9 cellular contexts compared by ENCODE assay signal in the genomic region with DNA sequence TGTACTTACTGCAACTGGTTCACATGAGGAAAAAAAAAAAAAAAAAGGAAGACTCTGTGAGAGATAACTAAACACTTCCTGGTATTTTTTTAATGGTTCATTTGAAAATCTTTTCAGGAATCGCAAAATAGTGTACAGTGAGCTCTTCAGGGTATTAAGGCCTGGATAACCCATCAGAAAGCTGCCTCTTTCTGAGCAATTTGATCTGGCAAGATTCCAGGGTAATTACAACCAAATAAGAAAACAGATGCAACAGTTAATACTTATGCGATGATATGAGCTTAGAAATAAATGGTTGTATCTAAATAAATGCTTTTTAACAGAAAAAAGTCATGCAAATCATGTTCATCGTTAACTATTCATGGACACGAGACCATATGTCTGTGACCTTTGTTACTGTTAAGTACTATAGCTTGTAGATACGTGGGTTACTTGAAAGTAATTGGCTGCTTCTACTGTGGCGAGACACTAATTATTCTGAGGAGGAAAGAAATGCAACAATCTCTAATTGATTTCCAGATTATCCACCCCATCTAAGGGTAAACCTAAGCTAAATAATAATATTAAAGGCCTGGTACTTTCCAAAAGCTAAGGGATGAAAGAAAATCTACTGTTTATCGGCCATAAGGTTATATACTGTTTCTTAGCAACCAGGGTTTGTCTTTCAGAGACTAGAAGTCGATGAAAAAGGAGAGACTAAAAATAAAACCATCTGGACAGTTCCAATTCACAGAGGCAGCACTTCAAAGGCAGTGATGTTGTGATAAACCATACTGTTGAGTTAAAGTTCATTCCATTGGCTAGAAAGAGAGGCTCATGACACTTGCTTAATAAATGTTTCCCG. TPM values are rescaled to one million over a fixed set of nuclear protein-coding genes. Genes with fewer than 3 reads are reported as not detected.
DNase-seq lines count a peak whose midpoint lies in the region; ATAC-seq and TF ChIP-seq lines count a peak whose summit lies in the region.
"Had no signal": no experiment of that assay in that cellular context is flagged by ENCODE, and none has a peak within 500 bp of the region (broad histone marks: within the 10 kb centered on the region; RNA-seq: fewer than 3 reads in every experiment).

No MANE protein-coding gene starts in this region.

- no peaks in the 10 kb centered on the region for H3K9me3 Mint-ChIP-seq in T-helper 1 cell treated with Interleukin-12 subunit alpha and Interleukin-12 subunit beta and Interleukin-4 antibody, amounts not matched to agents 30 μg/mL and 1 μg/mL, for 36 hours
- no peaks in the 10 kb centered on the region for H3K9me3 Mint-ChIP-seq in stimulated activated memory B cell treated with anti-CD40 and anti-IgM and Interleukin-4, amounts not matched to agents 10 μg/mL and 1 μg/mL and 100 μg/mL, for 72 hours

- no peaks in the 10 kb centered on the region for H3K9me3 ChIP-seq in Peyer's patch

- peaks cover 48% of the 10 kb centered on the region for H3K4me1 Mint-ChIP-seq in T-helper 1 cell treated with Interleukin-12 subunit alpha and Interleukin-12 subunit beta and Interleukin-4 antibody, amounts not matched to agents 30 μg/mL and 1 μg/mL, for 36 hours (ENCODE audit: low read depth)
- H3K4me1 Mint-ChIP-seq in stimulated activated memory B cell treated with anti-CD40 and anti-IgM and Interleukin-4, amounts not matched to agents 10 μg/mL and 1 μg/mL and 100 μg/mL, for 72 hours = peaks cover 50% of the 10 kb centered on the region

- DNase-seq in T-helper 1 cell = no peak
- no peak for DNase-seq in Peyer's patch
- peak; percentile 80 for DNase-seq in fibroblast of peridontal ligament (ENCODE audit: extremely low read depth)
- no peak for DNase-seq in NCI-H2107 (lab: John Stamatoyannopoulos, UW)
- DNase-seq: substantia nigra had no signal

- peaks cover 42% of the 10 kb centered on the region for H3K36me3 Mint-ChIP-seq in T-helper 1 cell treated with Interleukin-12 subunit alpha and Interleukin-12 subunit beta and Interleukin-4 antibody, amounts not matched to agents 30 μg/mL and 1 μg/mL, for 36 hours (ENCODE audit: low read depth)
- no peaks in the 10 kb centered on the region for H3K36me3 Mint-ChIP-seq in stimulated activated memory B cell treated with anti-CD40 and anti-IgM and Interleukin-4, amounts not matched to agents 10 μg/mL and 1 μg/mL and 100 μg/mL, for 72 hours

- H3K4me1 ChIP-seq in Peyer's patch = peaks cover 0 to 27% (median 4%) of the 10 kb centered on the region in 4 donors

- no peak for ATAC-seq in stimulated activated memory B cell treated with anti-CD40 and anti-IgM and Interleukin-4, amounts not matched to agents 10 μg/mL and 1 μg/mL and 100 μg/mL, for 72 hours
- ATAC-seq in HG03175 (IDR thresholded peaks at IDR 0.05; ENCODE audit: unreplicated experiment) = no peak
- no peak for ATAC-seq in HG03025 (IDR thresholded peaks at IDR 0.05; ENCODE audit: low FRiP score, unreplicated experiment)

- peak overlapping the region; percentile 83 to 94 (median 92) for H3K27ac ChIP-seq in Peyer's patch

- H3K27me3 ChIP-seq in Peyer's patch = no peaks in the 10 kb centered on the region

- H3K36me3 ChIP-seq in Peyer's patch = no peaks in the 10 kb centered on the region

- H3K4me3 ChIP-seq in Peyer's patch = peak overlapping the region; percentile 52 to 76 (median 64)

- no peak for TF ChIP-seq CTCF in Peyer's patch (IDR thresholded peaks at IDR 0.05)

- peak overlapping the region; percentile 94 for H3K4me3 Mint-ChIP-seq in T-helper 1 cell treated with Interleukin-12 subunit alpha and Interleukin-12 subunit beta and Interleukin-4 antibody, amounts not matched to agents 30 μg/mL and 1 μg/mL, for 36 hours
- H3K4me3 Mint-ChIP-seq in stimulated activated memory B cell treated with anti-CD40 and anti-IgM and Interleukin-4, amounts not matched to agents 10 μg/mL and 1 μg/mL and 100 μg/mL, for 72 hours = peak overlapping the region; percentile 98

- TF ChIP-seq POLR2A in Peyer's patch (IDR thresholded peaks at IDR 0.05) = no peak

- peak overlapping the region; percentile 99 for H3K27ac Mint-ChIP-seq in T-helper 1 cell treated with Interleukin-12 subunit alpha and Interleukin-12 subunit beta and Interleukin-4 antibody, amounts not matched to agents 30 μg/mL and 1 μg/mL, for 36 hours
- H3K27ac Mint-ChIP-seq in stimulated activated memory B cell treated with anti-CD40 and anti-IgM and Interleukin-4, amounts not matched to agents 10 μg/mL and 1 μg/mL and 100 μg/mL, for 72 hours = peak overlapping the region; percentile 100

- no peaks in the 10 kb centered on the region for H3K27me3 Mint-ChIP-seq in T-helper 1 cell treated with Interleukin-12 subunit alpha and Interleukin-12 subunit beta and Interleukin-4 antibody, amounts not matched to agents 30 μg/mL and 1 μg/mL, for 36 hours (ENCODE audit: low read depth)
- H3K27me3 Mint-ChIP-seq in stimulated activated memory B cell treated with anti-CD40 and anti-IgM and Interleukin-4, amounts not matched to agents 10 μg/mL and 1 μg/mL and 100 μg/mL, for 72 hours = no peaks in the 10 kb centered on the region

RNA-seq across cellular contexts. Expression of a gene that starts 1.7 kb away (rescaled TPM):
- total RNA-seq in Peyer's patch = 10 to 100 TPM in 3 of 4 donors, 1 to 10 TPM in 1; 8.8 to 45.4 (median 22.1) TPM

RNA-seq across cellular contexts. Expression of a gene that starts 33.0 kb away (rescaled TPM):
- 10 to 100 TPM in 2 of 4 donors, 1 to 10 TPM in 2; 5.8 to 27.5 (median 11.9) TPM for total RNA-seq in Peyer's patch
